In genomic region chr7:122046402-122046801, GRCh38 we compare ENCODE assay signal across 16 cellular contexts.
A peak's percentile ranks its signal among the peaks of the same experiment; 100 is the strongest.
DNase-seq lines count a peak whose midpoint lies in the region; ATAC-seq, FAIRE-seq and TF ChIP-seq lines count a peak whose summit lies in the region.
"Had no signal": no experiment of that assay in that cellular context is flagged by ENCODE, and none has a peak within 500 bp of the region (broad histone marks: within the 10 kb centered on the region; RNA-seq: fewer than 3 reads in every experiment).

No MANE protein-coding gene starts in this region.

- TF ChIP-seq EP300 in HepG2 (IDR thresholded peaks at IDR 0.05; ENCODE audit: low read depth in 2 of 2, low read length in 2 of 2), result no peak
- no peak for TF ChIP-seq EP300 in HepG2 (CRISPR knock-in tag; IDR thresholded peaks at IDR 0.05; ENCODE audit: borderline replicate concordance)

- 11% methylated on average over 3 of the region's 3 CpGs for WGBS in HepG2 (ENCODE audit: low lambda C conversion rate)
- 62% methylated on average over 3 of the region's 3 CpGs for WGBS in right lobe of liver (ENCODE audit: insufficient coverage, low coverage, low lambda C conversion rate, missing lambda C conversion rate)
- WGBS in mammary epithelial cell (ENCODE audit: low coverage, missing lambda C conversion rate), result 100% methylated on average over 1 of the region's 3 CpGs

- H4K20me1 ChIP-seq in HepG2 (ENCODE audit: insufficient read depth, low read length) (no peaks in the 10 kb centered on the region), mammary epithelial cell (ENCODE audit: insufficient read depth, low read length) (no peaks in the 10 kb centered on the region)
- H4K20me1 ChIP-seq: BLaER1 treated with 17β-estradiol and CSF1 and Interleukin-3, amounts not matched to agents 10 nM and 100 nM had no signal

- BruUV-seq in HepG2 (replicated peaks; lab: Mats Ljungman, UMichigan) (no TSS peak), mammary epithelial cell (replicated peaks; lab: Mats Ljungman, UMichigan) (no TSS peak), A673 (replicated peaks; lab: Mats Ljungman, UMichigan) (no TSS peak)

- no peak for DNase-seq in HepG2 (ENCODE audit: low spot score)
- no peak for DNase-seq in right lobe of liver
- DNase-seq in mammary epithelial cell, result peak; percentile 40
- DNase-seq in epithelial cell of prostate (ENCODE audit: low read depth, low spot score), result peak; percentile 31
- no peak for DNase-seq in activated CD4-positive, CD25-positive, alpha-beta regulatory T cell treated with anti-CD3 and anti-CD28 coated beads, Interleukin-2, amount 50 U/mL, for 72 hours
- DNase-seq in A673 (ENCODE audit: low spot score), result no peak
- DNase-seq in lower lobe of right lung, result no peak
- DNase-seq: 8988T; Calu3; CD8-positive, alpha-beta T cell; DMS79 treated with DMSO at 0.1 percent for 48 hours; GF-D8; H7 had no signal

- no peak overlapping the region for H2AFZ ChIP-seq in HepG2 (ENCODE audit: low read length)
- H2AFZ ChIP-seq in mammary epithelial cell (ENCODE audit: low read depth, low read length), result no peak overlapping the region
- H2AFZ ChIP-seq: GM23338 had no signal

- ATAC-seq in HepG2, result no peak
- no peak for ATAC-seq in right lobe of liver
- ATAC-seq in lower lobe of right lung, result no peak
- ATAC-seq: CD8-positive, alpha-beta T cell; GM23338; HCT116 had no signal

- no peak for FAIRE-seq in HepG2 (lab: Jason Lieb, UNC)

- no peaks in the 10 kb centered on the region for H3K79me2 ChIP-seq in HepG2 (ENCODE audit: insufficient read depth, low read length)
- no peaks in the 10 kb centered on the region for H3K79me2 ChIP-seq in mammary epithelial cell (ENCODE audit: insufficient read depth, low read length)

- H3K4me3 ChIP-seq in HepG2 (replicated peaks in 1 of 3; ENCODE audit: insufficient read depth in 1 of 3, low read depth in 2 of 3, low read length in 3 of 3) (no peak overlapping the region), right lobe of liver (no peak overlapping the region), mammary epithelial cell (replicated peaks in 1 of 3; ENCODE audit: insufficient read depth in 1 of 3, low read depth in 2 of 3, low read length in 3 of 3) (no peak overlapping the region), A673 (ENCODE audit: low read depth, low read length, poor library complexity, severe bottlenecking) (no peak overlapping the region), lower lobe of right lung (no peak overlapping the region)
- H3K4me3 ChIP-seq: BLaER1 treated with 17β-estradiol and CSF1 and Interleukin-3, amounts not matched to agents 10 nM and 100 nM; GM23338 had no signal

- H3K4me2 ChIP-seq in HepG2 (ENCODE audit: low read depth, low read length), result no peak overlapping the region
- no peak overlapping the region for H3K4me2 ChIP-seq in mammary epithelial cell (ENCODE audit: insufficient read depth, low read depth, low read length)
- H3K4me2 ChIP-seq: BLaER1 treated with 17β-estradiol and CSF1 and Interleukin-3, amounts not matched to agents 10 nM and 100 nM; GM23338 had no signal

- no peak overlapping the region for H3K27ac ChIP-seq in HepG2 (ENCODE audit: extremely low read length, insufficient read depth, low read length)
- H3K27ac ChIP-seq in right lobe of liver, result no peak overlapping the region
- H3K27ac ChIP-seq in mammary epithelial cell (ENCODE audit: insufficient read depth, low read depth, low read length), result no peak overlapping the region
- no peak overlapping the region for H3K27ac ChIP-seq in epithelial cell of prostate
- no peak overlapping the region for H3K27ac ChIP-seq in A673 (ENCODE audit: low read depth, low read length, poor library complexity, severe bottlenecking)
- H3K27ac ChIP-seq in lower lobe of right lung, result no peak overlapping the region
- H3K27ac ChIP-seq: BLaER1 treated with 17β-estradiol and CSF1 and Interleukin-3, amounts not matched to agents 10 nM and 100 nM had no signal

- H3K27me3 ChIP-seq in HepG2 (ENCODE audit: control insufficient read depth in 1 of 2, insufficient read depth in 2 of 2, low read length in 2 of 2), result no peaks in the 10 kb centered on the region
- H3K27me3 ChIP-seq in right lobe of liver, result no peaks in the 10 kb centered on the region
- no peaks in the 10 kb centered on the region for H3K27me3 ChIP-seq in mammary epithelial cell (ENCODE audit: insufficient read depth, low read length)
- no peaks in the 10 kb centered on the region for H3K27me3 ChIP-seq in A673 (replicated peaks; ENCODE audit: insufficient read depth, low read depth, low read length, poor library complexity)
- no peaks in the 10 kb centered on the region for H3K27me3 ChIP-seq in lower lobe of right lung (ENCODE audit: low read depth)
- H3K27me3 ChIP-seq: BLaER1 treated with 17β-estradiol and CSF1 and Interleukin-3, amounts not matched to agents 10 nM and 100 nM had no signal

- H3K9me3 ChIP-seq in HepG2 (ENCODE audit: low read length), result no peaks in the 10 kb centered on the region
- no peaks in the 10 kb centered on the region for H3K9me3 ChIP-seq in right lobe of liver
- H3K9me3 ChIP-seq in mammary epithelial cell (replicated peaks; ENCODE audit: insufficient read depth, low read length), result no peaks in the 10 kb centered on the region
- no peaks in the 10 kb centered on the region for H3K9me3 ChIP-seq in A673 (ENCODE audit: low read depth, low read length, poor library complexity, severe bottlenecking)
- no peaks in the 10 kb centered on the region for H3K9me3 ChIP-seq in lower lobe of right lung
- H3K9me3 ChIP-seq: BLaER1 treated with 17β-estradiol and CSF1 and Interleukin-3, amounts not matched to agents 10 nM and 100 nM had no signal

- POLR2A ChIA-PET in HepG2 (lab: Yijun Ruan, JAX) (no interaction called here), A673 (lab: Charles Lee; ENCODE audit: low non-redundant PET) (no interaction called here)

- intact Hi-C loops in HepG2 (cut with micrococcal nuclease; ENCODE audit: unreplicated experiment), result no loop called here
- intact Hi-C loops in right lobe of liver (cut with DNase I), result no loop called here
- intact Hi-C loops in mammary epithelial cell (cut with micrococcal nuclease), result no loop called here
- intact Hi-C loops in A673 (cut with micrococcal nuclease; ENCODE audit: unreplicated experiment), result no loop called here
- intact Hi-C loops in lower lobe of right lung (cut with DNase I), result no loop called here

- H3K4me1 ChIP-seq in HepG2 (ENCODE audit: insufficient read depth, low read length) (no peaks in the 10 kb centered on the region), right lobe of liver (no peaks in the 10 kb centered on the region), mammary epithelial cell (ENCODE audit: insufficient read depth, low read length) (no peaks in the 10 kb centered on the region), A673 (ENCODE audit: insufficient read depth, low read length, poor library complexity, severe bottlenecking) (no peaks in the 10 kb centered on the region), lower lobe of right lung (no peaks in the 10 kb centered on the region)
- H3K4me1 ChIP-seq: BLaER1 treated with 17β-estradiol and CSF1 and Interleukin-3, amounts not matched to agents 10 nM and 100 nM had no signal

- no peak for TF ChIP-seq RAD21 in HepG2 (CRISPR knock-in tag; IDR thresholded peaks at IDR 0.05)

- TF ChIP-seq CTCF in HepG2 (CRISPR knock-in tag; IDR thresholded peaks at IDR 0.05), result no peak
- no peak for TF ChIP-seq CTCF in right lobe of liver (IDR thresholded peaks at IDR 0.05)
- TF ChIP-seq CTCF in mammary epithelial cell (conservative IDR thresholded peaks at IDR 0.05 in 1 of 2, IDR thresholded peaks at IDR 0.05 in 1 of 2; ENCODE audit: extremely low read depth in 1 of 2, insufficient read depth in 1 of 2, low read depth in 1 of 2, low read length in 2 of 2), result no peak
- no peak for TF ChIP-seq CTCF in A673 (conservative IDR thresholded peaks at IDR 0.05; ENCODE audit: low read depth, low read length)
- TF ChIP-seq CTCF in lower lobe of right lung (IDR thresholded peaks at IDR 0.05), result no peak

- TF ChIP-seq POLR2A in HepG2 (IDR thresholded peaks at IDR 0.05; ENCODE audit: insufficient read depth in 1 of 2, low read depth in 2 of 2, low read length in 2 of 2) (no peak), right lobe of liver (IDR thresholded peaks at IDR 0.05) (no peak)

- no peaks in the 10 kb centered on the region for H3K36me3 ChIP-seq in HepG2 (replicated peaks in 1 of 2; ENCODE audit: control insufficient read depth in 1 of 2, insufficient read depth in 2 of 2, low read length in 2 of 2)
- no peaks in the 10 kb centered on the region for H3K36me3 ChIP-seq in right lobe of liver
- H3K36me3 ChIP-seq in mammary epithelial cell (ENCODE audit: insufficient read depth, low read length), result peaks cover 5% of the 10 kb centered on the region
- H3K36me3 ChIP-seq in A673 (ENCODE audit: insufficient read depth, low read length, poor library complexity, severe bottlenecking), result no peaks in the 10 kb centered on the region
- H3K36me3 ChIP-seq in lower lobe of right lung, result no peaks in the 10 kb centered on the region
- H3K36me3 ChIP-seq: BLaER1 treated with 17β-estradiol and CSF1 and Interleukin-3, amounts not matched to agents 10 nM and 100 nM had no signal

- H3K9ac ChIP-seq in HepG2 (ENCODE audit: insufficient read depth, low read depth, low read length) (no peak overlapping the region), mammary epithelial cell (ENCODE audit: insufficient read depth, low read length) (no peak overlapping the region)
- H3K9ac ChIP-seq: BLaER1 treated with 17β-estradiol and CSF1 and Interleukin-3, amounts not matched to agents 10 nM and 100 nM had no signal

- in situ Hi-C loops in HepG2 (cut with HindIII; ENCODE audit: extremely low pct_ligation_motif_present, low pct_unique_long_range_greater_than_20kb), result no loop called here
- in situ Hi-C loops in mammary epithelial cell (cut with MboI; ENCODE audit: low sequenced_read_pairs in 2 of 2), result no loop called here

- dilution Hi-C loops in mammary epithelial cell (cut with HindIII; ENCODE audit: low sequenced_read_pairs), result no loop called here

- CTCF ChIA-PET in HepG2 (lab: Yijun Ruan, JAX; ENCODE audit: low intra/inter-chr PET ratio, low total read pairs) (no interaction called here), mammary epithelial cell (lab: Charles Lee; ENCODE audit: low non-redundant PET) (no interaction called here), A673 (lab: Charles Lee) (no interaction called here)

TF ChIP-seq in HepG2, 621 proteins besides CTCF, POLR2A, EP300 and RAD21 (continues in another document):
- TF ChIP-seq TBX3 (IDR thresholded peaks at IDR 0.05; ENCODE audit: borderline replicate concordance) (no peak), MAZ (IDR thresholded peaks at IDR 0.05; ENCODE audit: borderline replicate concordance, low read depth, low read length) (no peak), MAZ (CRISPR knock-in tag; IDR thresholded peaks at IDR 0.05; ENCODE audit: low read depth) (no peak), CEBPB (IDR thresholded peaks at IDR 0.05; ENCODE audit: borderline replicate concordance, low read depth, low read length) (peak; percentile 23; the same call in 1 of the 2 replicates), NR1H2 (CRISPR knock-in tag; IDR thresholded peaks at IDR 0.05; ENCODE audit: borderline replicate concordance, low read depth) (no peak)

Comparison
In these comparisons a context has a peak if more than half of its experiments do, and no peak if none do; other contexts are left out.
1. DNase-seq: peak in mammary epithelial cell (single experiment) and epithelial cell of prostate (single experiment); none in HepG2 (single experiment), right lobe of liver (0 of 3), activated CD4-positive, CD25-positive, alpha-beta regulatory T cell treated with anti-CD3 and anti-CD28 coated beads, Interleukin-2, amount 50 U/mL, for 72 hours (single experiment), A673 (single experiment) and lower lobe of right lung (single experiment).